21 cellular contexts compared by ENCODE assay signal in genomic region chr14:90783344-90783743, GRCh38.
"Had no signal": no experiment of that assay in that cellular context is flagged by ENCODE, and none has a peak within 500 bp of the region (broad histone marks: within the 10 kb centered on the region; RNA-seq: fewer than 3 reads in every experiment).

No MANE protein-coding gene starts in this region.

- H3K36me3 ChIP-seq: colonic mucosa had no signal

- H3K27ac ChIP-seq: colonic mucosa, epithelial cell of prostate, esophagus squamous epithelium, gastroesophageal sphincter, heart left ventricle, hepatocyte, left lung, lower lobe of right lung had no signal

- H3K9me3 ChIP-seq: colonic mucosa, esophagus squamous epithelium, gastroesophageal sphincter, heart left ventricle, left lung, lower lobe of right lung had no signal

- H3K4me1 ChIP-seq: colonic mucosa, esophagus squamous epithelium, gastroesophageal sphincter, left lung, lower lobe of right lung had no signal

- ATAC-seq: esophagus mucosa; gastroesophageal sphincter; heart left ventricle; left cardiac atrium; left lung; left ventricle myocardium superior; lower lobe of right lung; naive thymus-derived CD4-positive, alpha-beta T cell had no signal

- H3K27me3 ChIP-seq: colonic mucosa, esophagus squamous epithelium, gastroesophageal sphincter, heart left ventricle, hepatocyte, left lung had no signal

- DNase-seq: colonic mucosa; cortex of kidney; effector CD4-positive, alpha-beta T cell; effector memory CD4-positive, alpha-beta T cell; erythroblast; esophagus squamous epithelium; foreskin fibroblast; heart left ventricle; hypothalamus; immature natural killer cell; left cardiac atrium; left lung; left ventricle myocardium superior; lower lobe of right lung; mesenchymal stem cell; midbrain; naive thymus-derived CD4-positive, alpha-beta T cell had no signal

- H3K4me3 ChIP-seq: colonic mucosa, esophagus squamous epithelium, gastroesophageal sphincter, heart left ventricle, hepatocyte, left lung, lower lobe of right lung had no signal
